Comparison of ENCODE assay signal across 8 cellular contexts in the genomic region with DNA sequence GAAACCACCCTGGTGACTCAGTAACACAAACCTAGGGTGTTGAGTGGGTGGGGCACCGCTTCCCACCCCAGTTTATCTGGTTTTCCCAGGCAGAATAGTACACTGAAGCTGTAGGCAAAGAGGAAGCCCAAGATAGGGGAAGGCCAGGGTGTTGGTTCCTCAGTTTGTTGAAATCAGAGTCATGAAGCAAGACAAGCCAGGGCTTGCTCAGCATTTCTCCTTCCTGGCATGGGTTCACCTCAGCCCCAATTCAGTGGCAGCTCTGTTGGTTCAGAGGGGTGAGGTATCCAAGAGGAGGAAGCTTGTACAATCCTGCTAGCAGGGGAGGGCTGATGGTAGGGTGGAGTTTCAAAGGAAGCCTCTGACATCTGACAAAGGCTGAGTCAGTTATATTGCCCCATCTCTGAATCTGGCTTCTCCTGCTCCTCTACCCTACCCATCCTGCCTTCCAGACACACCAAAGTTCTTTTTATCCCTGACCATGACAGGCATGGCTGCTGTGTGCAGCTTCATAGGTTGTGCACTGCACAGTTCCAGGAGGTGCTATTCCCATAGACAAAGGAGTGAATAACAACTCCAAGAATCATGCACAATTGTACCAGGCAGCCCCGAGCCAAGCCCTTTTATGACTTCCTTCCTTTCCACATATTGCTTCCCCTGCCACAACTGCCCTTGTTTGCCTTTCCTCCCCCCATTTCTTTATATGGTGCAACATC. TPM values are rescaled to one million over a fixed set of nuclear protein-coding genes. Genes with fewer than 3 reads are reported as not detected.
DNase-seq lines count a peak whose midpoint lies in the region; ATAC-seq and TF ChIP-seq lines count a peak whose summit lies in the region.

No MANE protein-coding gene starts in this region.

- WGBS in heart left ventricle, 4 donors = 58 to 78% (median 72%) methylated on average over 2 of the region's 2 CpGs
- 21 to 48% (median 32%) methylated on average over 2 of the region's 2 CpGs for WGBS in spleen, 5 donors

- H3K4me3 ChIP-seq in HEK293 (ENCODE audit: low read depth, low read length) = no peak overlapping the region
- H3K4me3 ChIP-seq in heart left ventricle = no peak overlapping the region
- H3K4me3 ChIP-seq in spleen = peak overlapping the region in 1 of 8 donors; percentile 35

- peaks cover 4% of the 10 kb centered on the region for H3K4me1 ChIP-seq in HEK293 (ENCODE audit: control insufficient read depth, insufficient read depth, low read length)
- peaks cover 0 to 36% (median 0%) of the 10 kb centered on the region in 12 donors for H3K4me1 ChIP-seq in heart left ventricle
- peaks cover 0 to 62% (median 17%) of the 10 kb centered on the region in 6 donors for H3K4me1 ChIP-seq in spleen

- no peak for DNase-seq in T-helper 17 cell
- DNase-seq in heart left ventricle = peak; percentile 48 to 72 (median 67)
- DNase-seq in spleen = peak; percentile 84
- DNase-seq in SHP77 (lab: John Stamatoyannopoulos, UW) = no peak
- DNase-seq in mesenteric fat pad (ENCODE audit: low spot score) = no peak
- no peak for DNase-seq in COR-L47 (lab: John Stamatoyannopoulos, UW)

- H3K27me3 ChIP-seq in heart left ventricle (peaks cover 0 to 3% (median 0%) of the 10 kb centered on the region in 9 donors), spleen (replicated peaks in 1 of 7) (no peaks in the 10 kb centered on the region)

- no peaks in the 10 kb centered on the region for H3K4me1 Mint-ChIP-seq in T-helper 17 cell

- TF ChIP-seq CTCF in HEK293 (tag by site-specific recombination; IDR thresholded peaks at IDR 0.05) = no peak
- no peak for TF ChIP-seq CTCF in heart left ventricle (IDR thresholded peaks at IDR 0.05)
- peak in 1 of 11 experiments; percentile 18 for TF ChIP-seq CTCF in spleen (IDR thresholded peaks at IDR 0.05 in 8 of 11, conservative IDR thresholded peaks at IDR 0.05 in 3 of 11)

- H3K27ac ChIP-seq in HEK293 (ENCODE audit: extremely low read depth, low read depth, low read length) (no peak overlapping the region), heart left ventricle (peak overlapping the region in 1 of 12 donors; percentile 66), spleen (peak overlapping the region in 7 of 8 donors; percentile 59 to 87 (median 76))

- CTCF ChIA-PET in HEK293 (lab: Yijun Ruan, JAX) = interaction anchor here (0.6 kb wide), 1 partner anchor 58 kb away, joined by 3 read pairs; no protein-coding TSS in a partner anchor

- no peak overlapping the region for H3K4me3 Mint-ChIP-seq in T-helper 17 cell

- no peaks in the 10 kb centered on the region for H3K36me3 Mint-ChIP-seq in T-helper 17 cell (ENCODE audit: low read depth)

- H3K36me3 ChIP-seq in HEK293 (ENCODE audit: control insufficient read depth in 2 of 2, insufficient read depth in 1 of 2, low read length in 2 of 2) = no peaks in the 10 kb centered on the region
- H3K36me3 ChIP-seq in heart left ventricle = no peaks in the 10 kb centered on the region
- no peaks in the 10 kb centered on the region for H3K36me3 ChIP-seq in spleen

- H3K9me3 ChIP-seq in HEK293 (ENCODE audit: control insufficient read depth, insufficient read depth, low read depth, low read length) (no peaks in the 10 kb centered on the region), T-helper 17 cell (ENCODE audit: control insufficient read depth, low read length, poor library complexity, severe bottlenecking) (no peaks in the 10 kb centered on the region), heart left ventricle (peaks cover 0 to 6% (median 0%) of the 10 kb centered on the region in 12 donors), spleen (peaks cover 0 to 5% (median 0%) of the 10 kb centered on the region in 8 donors)

- TF ChIP-seq POLR2A in heart left ventricle (IDR thresholded peaks at IDR 0.05) (no peak), spleen (IDR thresholded peaks at IDR 0.05) (no peak)

- ATAC-seq in T-helper 17 cell (peak; percentile 54), heart left ventricle (peak; percentile 19 to 88 (median 72)), GM21447 (IDR thresholded peaks at IDR 0.05; ENCODE audit: unreplicated experiment) (no peak)

- H3K27ac Mint-ChIP-seq in T-helper 17 cell = no peak overlapping the region

- POLR2A ChIA-PET in HEK293 (lab: Yijun Ruan, JAX) = no interaction called here

- intact Hi-C loops in heart left ventricle (cut with DNase I) (no loop called here), spleen (cut with DNase I; ENCODE audit: low total_unique reads) (no loop called here)

- H3K27me3 Mint-ChIP-seq in T-helper 17 cell = no peaks in the 10 kb centered on the region

TF ChIP-seq in HEK293, 187 proteins besides CTCF, POLR2A, EP300 and RAD21:
- TF ChIP-seq ZNF791 (tag by site-specific recombination; IDR thresholded peaks at IDR 0.05) (no peak), WT1 (tag by site-specific recombination; IDR thresholded peaks at IDR 0.05) (no peak), SP3 (tag by site-specific recombination; IDR thresholded peaks at IDR 0.05) (no peak), ZSCAN18 (tag by site-specific recombination; IDR thresholded peaks at IDR 0.05) (no peak), REPIN1 (tag by site-specific recombination; IDR thresholded peaks at IDR 0.05; ENCODE audit: low read depth) (no peak), TCF7L2 (IDR thresholded peaks at IDR 0.05; ENCODE audit: borderline replicate concordance, low read depth, low read length) (no peak), ZBTB8A (tag by site-specific recombination; IDR thresholded peaks at IDR 0.05) (no peak), KLF1 (tag by site-specific recombination; IDR thresholded peaks at IDR 0.05) (peak; percentile 54; the same call in 1 of the 2 replicates)
- TF ChIP-seq, protein P1, sequence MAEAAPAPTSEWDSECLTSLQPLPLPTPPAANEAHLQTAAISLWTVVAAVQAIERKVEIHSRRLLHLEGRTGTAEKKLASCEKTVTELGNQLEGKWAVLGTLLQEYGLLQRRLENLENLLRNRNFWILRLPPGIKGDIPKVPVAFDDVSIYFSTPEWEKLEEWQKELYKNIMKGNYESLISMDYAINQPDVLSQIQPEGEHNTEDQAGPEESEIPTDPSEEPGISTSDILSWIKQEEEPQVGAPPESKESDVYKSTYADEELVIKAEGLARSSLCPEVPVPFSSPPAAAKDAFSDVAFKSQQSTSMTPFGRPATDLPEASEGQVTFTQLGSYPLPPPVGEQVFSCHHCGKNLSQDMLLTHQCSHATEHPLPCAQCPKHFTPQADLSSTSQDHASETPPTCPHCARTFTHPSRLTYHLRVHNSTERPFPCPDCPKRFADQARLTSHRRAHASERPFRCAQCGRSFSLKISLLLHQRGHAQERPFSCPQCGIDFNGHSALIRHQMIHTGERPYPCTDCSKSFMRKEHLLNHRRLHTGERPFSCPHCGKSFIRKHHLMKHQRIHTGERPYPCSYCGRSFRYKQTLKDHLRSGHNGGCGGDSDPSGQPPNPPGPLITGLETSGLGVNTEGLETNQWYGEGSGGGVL (tag by site-specific recombination; IDR thresholded peaks at IDR 0.05) = peak; percentile 10; the same call in 1 of the 2 replicates
- TF ChIP-seq, protein P2, sequence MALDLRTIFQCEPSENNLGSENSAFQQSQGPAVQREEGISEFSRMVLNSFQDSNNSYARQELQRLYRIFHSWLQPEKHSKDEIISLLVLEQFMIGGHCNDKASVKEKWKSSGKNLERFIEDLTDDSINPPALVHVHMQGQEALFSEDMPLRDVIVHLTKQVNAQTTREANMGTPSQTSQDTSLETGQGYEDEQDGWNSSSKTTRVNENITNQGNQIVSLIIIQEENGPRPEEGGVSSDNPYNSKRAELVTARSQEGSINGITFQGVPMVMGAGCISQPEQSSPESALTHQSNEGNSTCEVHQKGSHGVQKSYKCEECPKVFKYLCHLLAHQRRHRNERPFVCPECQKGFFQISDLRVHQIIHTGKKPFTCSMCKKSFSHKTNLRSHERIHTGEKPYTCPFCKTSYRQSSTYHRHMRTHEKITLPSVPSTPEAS (tag by site-specific recombination; IDR thresholded peaks at IDR 0.05) = no peak

RNA-seq across cellular contexts. Expression of gene RAB10, which starts 24.9 kb away (rescaled TPM):
- total RNA-seq in T-helper 17 cell (10 to 100 TPM; 41.2 to 42.9 TPM), heart left ventricle (100 to 1,000 TPM in 4 of 9 donors, 10 to 100 TPM in 5; 71.7 to 121 (median 99.7) TPM), spleen (100 to 1,000 TPM; 104 to 135 (median 123) TPM), mesenteric fat pad (118 TPM)
- polyA plus RNA-seq in heart left ventricle (10 to 100 TPM; 33.1 to 88.2 TPM), spleen (10 to 100 TPM; 24.4 to 42.4 (median 34.3) TPM)

RNA-seq across cellular contexts. Expression of gene KIF3C, which starts 26.7 kb away (rescaled TPM):
- total RNA-seq in T-helper 17 cell (10 to 100 TPM in 1 of 2 donors, 1 to 10 TPM in 1; 2.6 to 10.3 TPM), heart left ventricle (1 to 10 TPM in 8 of 9 donors, under 1 TPM in 1; 0.93 to 8.9 (median 3.1) TPM), spleen (1 to 10 TPM; 3.0 to 6.5 (median 4.7) TPM), mesenteric fat pad (7.4 TPM)
- polyA plus RNA-seq in heart left ventricle (1 to 10 TPM; 1.3 to 1.8 TPM), spleen (under 1 TPM; 0.33 to 0.99 (median 0.49) TPM)

Comparison
In these comparisons a context has a peak if more than half of its experiments do, and no peak if none do; other contexts are left out.
1. DNase-seq: peak in heart left ventricle (5 of 5) and spleen (single experiment); none in T-helper 17 cell (0 of 3), SHP77 (0 of 2), mesenteric fat pad (single experiment) and COR-L47 (single experiment).